ENCODE assay signal across 1 cellular context in the genomic region with DNA sequence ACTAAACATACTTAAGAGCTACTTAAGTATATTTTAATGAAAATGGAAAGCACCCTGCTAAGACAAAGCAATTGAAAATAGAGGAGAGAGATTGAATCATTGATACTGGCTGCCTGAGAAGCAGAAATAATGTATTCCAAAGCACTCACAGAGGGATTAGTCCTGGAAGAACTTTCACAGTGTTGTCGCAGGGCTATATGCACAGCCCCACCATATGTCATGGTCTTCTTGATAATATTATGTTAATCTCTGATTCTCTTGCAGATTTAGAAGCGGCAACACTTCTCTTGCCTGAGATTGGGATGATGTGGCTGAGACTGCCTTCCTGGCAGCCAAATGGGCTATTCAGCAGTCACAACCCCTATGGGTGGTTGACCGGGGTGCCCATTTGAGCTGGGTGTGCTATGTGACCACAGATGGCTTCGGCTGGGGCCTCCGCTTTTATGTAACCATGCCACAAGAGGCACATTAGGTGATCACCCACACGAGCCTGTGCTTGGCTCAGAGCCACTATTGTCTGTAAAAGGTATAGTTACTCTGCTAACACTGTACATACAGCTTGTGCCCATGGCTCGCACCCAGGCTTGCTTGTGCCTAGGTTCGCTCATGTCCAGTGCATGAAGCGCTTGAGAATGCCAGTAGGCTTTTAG.
TF ChIP-seq lines count a peak whose summit lies in the region.

No MANE protein-coding gene starts in this region.

TF ChIP-seq in endothelial cell of umbilical vein, 7 proteins besides CTCF, POLR2A, EP300 and RAD21:
- TF ChIP-seq FOS (IDR thresholded peaks at IDR 0.05; ENCODE audit: borderline replicate concordance, insufficient read depth, low read length) (no peak), JUN (IDR thresholded peaks at IDR 0.05; ENCODE audit: borderline replicate concordance, insufficient read depth, insufficient read length, low read depth) (no peak)
